ENCODE assay signal across 11 cellular contexts in genomic region chr13:28401303-28402056, GRCh38.
A peak's percentile ranks its signal among the peaks of the same experiment; 100 is the strongest.
DNase-seq lines count a peak whose midpoint lies in the region; ATAC-seq, FAIRE-seq and TF ChIP-seq lines count a peak whose summit lies in the region.
"Had no signal": no experiment of that assay in that cellular context is flagged by ENCODE, and none has a peak within 500 bp of the region (broad histone marks: within the 10 kb centered on the region; RNA-seq: fewer than 3 reads in every experiment).

No MANE protein-coding gene starts in this region.

- in situ Hi-C loops in GM12878 (cut with MboI) = no loop called here

- peaks cover 10% of the 10 kb centered on the region in 2 donors for H3K4me1 Mint-ChIP-seq in natural killer cell

- peak overlapping the region; percentile 71 for H2AFZ ChIP-seq in GM12878 (ENCODE audit: control insufficient read depth, low read depth, low read length)

- 27% methylated on average over 7 of the region's 7 CpGs for WGBS in GM12878 (ENCODE audit: insufficient coverage, insufficient replicate concordance, low lambda C conversion rate, missing lambda C conversion rate)

- intact Hi-C loops in GM12878 (cut with micrococcal nuclease; ENCODE audit: unreplicated experiment) (loop anchor here (1.0 to 2.0 kb wide), 2 partner anchors 28 to 235 kb away; no protein-coding TSS in a partner anchor), natural killer cell (cut with micrococcal nuclease) (no loop called here)

- H3K27ac Mint-ChIP-seq in natural killer cell = peak overlapping the region in 1 of 2 donors; percentile 10
- H3K27ac Mint-ChIP-seq: activated naive CD8-positive, alpha-beta T cell treated with anti-CD3 and anti-CD28 coated beads, Interleukin-2, amount 10 ng/mL, durations not matched to agents 7 days and 5 days; stimulated activated naive CD8-positive, alpha-beta T cell treated with anti-CD3 and anti-CD28 coated beads, Interleukin-15, amount 100 ng/mL, for 72 hours had no signal

- H3K9ac ChIP-seq in GM12878 (ENCODE audit: control insufficient read depth, insufficient read depth, low read length) = no peak overlapping the region; the same call in 1 of the 2 replicates

- no peaks in the 10 kb centered on the region for H3K9me3 Mint-ChIP-seq in natural killer cell
- H3K9me3 Mint-ChIP-seq: activated naive CD8-positive, alpha-beta T cell treated with anti-CD3 and anti-CD28 coated beads, Interleukin-2, amount 10 ng/mL, durations not matched to agents 7 days and 5 days; stimulated activated naive CD8-positive, alpha-beta T cell treated with anti-CD3 and anti-CD28 coated beads, Interleukin-15, amount 100 ng/mL, for 72 hours had no signal

- peak; percentile 74 for DNase-seq in GM04504 (ENCODE audit: low read depth)
- DNase-seq in GM12878 (ENCODE audit: low read depth, low spot score) = peak; percentile 62
- no peak for DNase-seq in natural killer cell
- DNase-seq in NCI-H187 (lab: John Stamatoyannopoulos, UW) = no peak
- DNase-seq in activated effector memory CD4-positive, alpha-beta T cell treated with Interleukin-2 at 50 U/mL for 16 hours = no peak
- DNase-seq in NCI-H2107 treated with DMSO at 0.1 percent for 48 hours (lab: John Stamatoyannopoulos, UW; ENCODE audit: unreplicated experiment) = no peak
- DNase-seq: activated naive CD8-positive, alpha-beta T cell treated with anti-CD3 and anti-CD28 coated beads, Interleukin-2, amount 10 ng/mL, durations not matched to agents 7 days and 5 days; NCI-H1436; stimulated activated naive CD8-positive, alpha-beta T cell treated with anti-CD3 and anti-CD28 coated beads, Interleukin-15, amount 100 ng/mL, for 72 hours had no signal

- peak; percentile 52; the same call in 1 of the 2 replicates for TF ChIP-seq RAD21 in GM12878 (IDR thresholded peaks at IDR 0.05; ENCODE audit: insufficient read depth, low read depth, low read length)

- no peak overlapping the region for H3K4me3 Mint-ChIP-seq in natural killer cell
- H3K4me3 Mint-ChIP-seq: activated naive CD8-positive, alpha-beta T cell treated with anti-CD3 and anti-CD28 coated beads, Interleukin-2, amount 10 ng/mL, durations not matched to agents 7 days and 5 days; stimulated activated naive CD8-positive, alpha-beta T cell treated with anti-CD3 and anti-CD28 coated beads, Interleukin-15, amount 100 ng/mL, for 72 hours had no signal

- no peaks in the 10 kb centered on the region; a peak in 1 of 4 replicates for H3K36me3 ChIP-seq in GM12878 (ENCODE audit: control insufficient read depth in 2 of 2, insufficient read depth in 2 of 2, low read length in 1 of 2)

- H3K36me3 Mint-ChIP-seq in natural killer cell = no peaks in the 10 kb centered on the region
- H3K36me3 Mint-ChIP-seq: activated naive CD8-positive, alpha-beta T cell treated with anti-CD3 and anti-CD28 coated beads, Interleukin-2, amount 10 ng/mL, durations not matched to agents 7 days and 5 days had no signal

- ATAC-seq in HG03354 (IDR thresholded peaks at IDR 0.05; ENCODE audit: poor library complexity, severe bottlenecking, unreplicated experiment) (peak; percentile 62), GM12878 (peak; percentile 80), natural killer cell (peak; percentile 60 to 62 (median 61)), GM18873 (IDR thresholded peaks at IDR 0.05; ENCODE audit: low FRiP score, unreplicated experiment) (no peak)
- ATAC-seq: stimulated activated naive CD8-positive, alpha-beta T cell treated with anti-CD3 and anti-CD28 coated beads, Interleukin-15, amount 100 ng/mL, for 72 hours had no signal

- FAIRE-seq in GM12878 (lab: Jason Lieb, UNC) = peak; percentile 75

- H3K27me3 Mint-ChIP-seq in natural killer cell (ENCODE audit: low read depth in 2 of 2) = peaks cover 2 to 8% of the 10 kb centered on the region in 2 donors
- H3K27me3 Mint-ChIP-seq: stimulated activated naive CD8-positive, alpha-beta T cell treated with anti-CD3 and anti-CD28 coated beads, Interleukin-15, amount 100 ng/mL, for 72 hours had no signal

- no peaks in the 10 kb centered on the region for H4K20me1 ChIP-seq in GM12878 (ENCODE audit: control insufficient read depth, insufficient read depth)

- SMC1A ChIA-PET in GM12878 (lab: Charles Lee; ENCODE audit: uncharacterized antibody, unreplicated experiment) = interaction anchor here (0.6 to 3.9 kb wide), 10 partner anchors 17 to 258 kb away, joined by 3 to 27 read pairs (median 3); no protein-coding TSS in a partner anchor

- no peak for TF ChIP-seq EP300 in GM12878 (IDR thresholded peaks at IDR 0.05; ENCODE audit: borderline replicate concordance in 1 of 2, control insufficient read depth in 1 of 2, low read depth in 2 of 2, low read length in 2 of 2)

- RAD21 ChIA-PET in GM12878 (lab: Charles Lee; ENCODE audit: unreplicated experiment) = interaction anchor here (1.0 to 1.6 kb wide), 6 partner anchors 8 to 258 kb away, joined by 3 read pairs; partner anchors contain the start of gene POMP

- peak overlapping the region; percentile 59 for H3K27ac ChIP-seq in GM12878 (ENCODE audit: control insufficient read depth, insufficient read depth)

- H3K27me3 ChIP-seq in GM12878 (replicated peaks in 1 of 2; ENCODE audit: control insufficient read depth in 2 of 2, insufficient read depth in 2 of 2, low read length in 1 of 2) = no peaks in the 10 kb centered on the region

- no peak for TF ChIP-seq POLR2A in GM12878 (IDR thresholded peaks at IDR 0.05; ENCODE audit: low read depth, low read length)

- H3K79me2 ChIP-seq in GM12878 (ENCODE audit: control insufficient read depth, insufficient read depth, low read length) = no peaks in the 10 kb centered on the region

- H3K4me1 ChIP-seq in GM12878 (ENCODE audit: control insufficient read depth, insufficient read depth, low read length) = peaks cover 9% of the 10 kb centered on the region

- no peak overlapping the region for H3K4me3 ChIP-seq in GM12878

- BruUV-seq in GM12878 (replicated peaks; lab: Mats Ljungman, UMichigan) = no TSS peak

- POLR2A ChIA-PET in GM12878 (lab: Charles Lee) = interaction anchor here (1.2 kb wide), 1 partner anchor 26 kb away, joined by 5 read pairs; no protein-coding TSS in a partner anchor

- H3K9me3 ChIP-seq in GM12878 (replicated peaks; ENCODE audit: control insufficient read depth, insufficient read depth, low read length) = no peaks in the 10 kb centered on the region

- peak in 2 of 3 experiments; percentile 13 to 20; a peak in 2 of 6 replicates for TF ChIP-seq CTCF in GM12878 (IDR thresholded peaks at IDR 0.05 in 2 of 3, conservative IDR thresholded peaks at IDR 0.05 in 1 of 3; ENCODE audit: control insufficient read depth in 2 of 3, extremely low read depth in 1 of 3, insufficient read depth in 1 of 3, low read depth in 3 of 3, low read length in 3 of 3)
- no peak for TF ChIP-seq CTCF in natural killer cell (IDR thresholded peaks at IDR 0.05)

- CTCF ChIA-PET in GM12878 (lab: Yijun Ruan, JAX) = interaction anchor here (0.7 to 2.1 kb wide), 5 partner anchors 16 to 397 kb away, joined by 3 to 6 read pairs (median 3); no protein-coding TSS in a partner anchor

- H3K4me2 ChIP-seq in GM12878 (ENCODE audit: control insufficient read depth, insufficient read depth) = peak overlapping the region; percentile 65

TF ChIP-seq in GM12878, 131 proteins besides CTCF, POLR2A, EP300 and RAD21 (continues in another document):
- TF ChIP-seq PAX8 (IDR thresholded peaks at IDR 0.05) = no peak
- peak; percentile 29; the same call in 1 of the 2 replicates for TF ChIP-seq ATF7 (IDR thresholded peaks at IDR 0.05; ENCODE audit: low read depth)
- peak; percentile 89 for TF ChIP-seq RUNX3 (IDR thresholded peaks at IDR 0.05; ENCODE audit: low read length)
- TF ChIP-seq MTA3 (IDR thresholded peaks at IDR 0.05; ENCODE audit: borderline replicate concordance, low read length) = peak; percentile 81; the same call in 1 of the 2 replicates
- TF ChIP-seq JUND (IDR thresholded peaks at IDR 0.05; ENCODE audit: low read depth, low read length) = no peak
- peak; percentile 73; the same call in 1 of the 2 replicates for TF ChIP-seq FOXM1 (IDR thresholded peaks at IDR 0.05; ENCODE audit: low read depth, low read length)
- 0 out of 2 replicates have a peak, but pooled peaks have one; percentile 12 for TF ChIP-seq ZBED1 (IDR thresholded peaks at IDR 0.05; ENCODE audit: borderline replicate concordance)
- TF ChIP-seq, protein P1, sequence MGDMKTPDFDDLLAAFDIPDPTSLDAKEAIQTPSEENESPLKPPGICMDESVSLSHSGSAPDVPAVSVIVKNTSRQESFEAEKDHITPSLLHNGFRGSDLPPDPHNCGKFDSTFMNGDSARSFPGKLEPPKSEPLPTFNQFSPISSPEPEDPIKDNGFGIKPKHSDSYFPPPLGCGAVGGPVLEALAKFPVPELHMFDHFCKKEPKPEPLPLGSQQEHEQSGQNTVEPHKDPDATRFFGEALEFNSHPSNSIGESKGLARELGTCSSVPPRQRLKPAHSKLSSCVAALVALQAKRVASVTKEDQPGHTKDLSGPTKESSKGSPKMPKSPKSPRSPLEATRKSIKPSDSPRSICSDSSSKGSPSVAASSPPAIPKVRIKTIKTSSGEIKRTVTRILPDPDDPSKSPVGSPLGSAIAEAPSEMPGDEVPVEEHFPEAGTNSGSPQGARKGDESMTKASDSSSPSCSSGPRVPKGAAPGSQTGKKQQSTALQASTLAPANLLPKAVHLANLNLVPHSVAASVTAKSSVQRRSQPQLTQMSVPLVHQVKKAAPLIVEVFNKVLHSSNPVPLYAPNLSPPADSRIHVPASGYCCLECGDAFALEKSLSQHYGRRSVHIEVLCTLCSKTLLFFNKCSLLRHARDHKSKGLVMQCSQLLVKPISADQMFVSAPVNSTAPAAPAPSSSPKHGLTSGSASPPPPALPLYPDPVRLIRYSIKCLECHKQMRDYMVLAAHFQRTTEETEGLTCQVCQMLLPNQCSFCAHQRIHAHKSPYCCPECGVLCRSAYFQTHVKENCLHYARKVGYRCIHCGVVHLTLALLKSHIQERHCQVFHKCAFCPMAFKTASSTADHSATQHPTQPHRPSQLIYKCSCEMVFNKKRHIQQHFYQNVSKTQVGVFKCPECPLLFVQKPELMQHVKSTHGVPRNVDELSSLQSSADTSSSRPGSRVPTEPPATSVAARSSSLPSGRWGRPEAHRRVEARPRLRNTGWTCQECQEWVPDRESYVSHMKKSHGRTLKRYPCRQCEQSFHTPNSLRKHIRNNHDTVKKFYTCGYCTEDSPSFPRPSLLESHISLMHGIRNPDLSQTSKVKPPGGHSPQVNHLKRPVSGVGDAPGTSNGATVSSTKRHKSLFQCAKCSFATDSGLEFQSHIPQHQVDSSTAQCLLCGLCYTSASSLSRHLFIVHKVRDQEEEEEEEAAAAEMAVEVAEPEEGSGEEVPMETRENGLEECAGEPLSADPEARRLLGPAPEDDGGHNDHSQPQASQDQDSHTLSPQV (IDR thresholded peaks at IDR 0.05) = 0 out of 2 replicates have a peak, but pooled peaks have one; percentile 23
- TF ChIP-seq EGR1 (IDR thresholded peaks at IDR 0.05; ENCODE audit: borderline replicate concordance in 1 of 2, low read depth in 2 of 2, low read length in 2 of 2) = no peak

Comparison
In these comparisons a context has a peak if more than half of its experiments do, and no peak if none do; other contexts are left out.
1. DNase-seq: peak in GM04504 (single experiment) and GM12878 (single experiment); none in natural killer cell (single experiment), NCI-H187 (0 of 2), activated effector memory CD4-positive, alpha-beta T cell treated with Interleukin-2 at 50 U/mL for 16 hours (single experiment) and NCI-H2107 treated with DMSO at 0.1 percent for 48 hours (single experiment).